Comparison of ENCODE assay signal across 10 cellular contexts in the genomic region with DNA sequence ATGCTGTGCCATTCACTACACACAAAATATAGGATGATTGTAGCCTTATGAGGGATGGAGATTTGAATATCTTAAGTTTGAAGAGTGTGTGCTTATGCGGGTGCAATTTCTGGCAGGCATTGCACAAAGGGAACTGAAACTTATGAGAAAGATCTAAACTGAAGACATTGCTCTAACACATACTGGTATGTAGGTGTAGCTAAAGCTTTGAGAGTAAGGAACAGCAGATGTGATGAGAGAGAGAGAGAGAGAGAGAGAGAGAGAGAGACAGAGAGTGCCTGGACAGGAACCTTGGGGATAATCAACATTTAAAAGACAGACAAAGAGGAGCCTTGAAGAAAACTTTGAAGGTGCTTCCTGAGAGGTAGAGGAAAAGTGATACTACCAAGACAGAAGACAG.
DNase-seq lines count a peak whose midpoint lies in the region; ATAC-seq and TF ChIP-seq lines count a peak whose summit lies in the region.
"Had no signal": no experiment of that assay in that cellular context is flagged by ENCODE, and none has a peak within 500 bp of the region (broad histone marks: within the 10 kb centered on the region; RNA-seq: fewer than 3 reads in every experiment).

No MANE protein-coding gene starts in this region.

- no peaks in the 10 kb centered on the region for H3K4me1 ChIP-seq in neural progenitor cell

- no peaks in the 10 kb centered on the region for H3K27me3 ChIP-seq in neural progenitor cell

- H3K36me3 Mint-ChIP-seq in memory B cell, result no peaks in the 10 kb centered on the region
- peaks cover 5% of the 10 kb centered on the region for H3K36me3 Mint-ChIP-seq in neural progenitor cell
- H3K36me3 Mint-ChIP-seq in chondrocyte (ENCODE audit: low read depth), result no peaks in the 10 kb centered on the region
- H3K36me3 Mint-ChIP-seq: brain had no signal

- H3K4me1 Mint-ChIP-seq in memory B cell (peaks cover 8% of the 10 kb centered on the region), neural progenitor cell (no peaks in the 10 kb centered on the region), chondrocyte (ENCODE audit: low read depth) (peaks cover 13% of the 10 kb centered on the region)
- H3K4me1 Mint-ChIP-seq: brain had no signal

- no peak overlapping the region for H3K4me2 ChIP-seq in neural progenitor cell
- H3K4me2 ChIP-seq: SK-N-SH had no signal

- H4K20me1 ChIP-seq in neural progenitor cell (ENCODE audit: low read depth), result no peaks in the 10 kb centered on the region

- TF ChIP-seq CTCF in neural progenitor cell (IDR thresholded peaks at IDR 0.05) (no peak), chondrocyte (IDR thresholded peaks at IDR 0.05) (no peak)

- H3K27ac Mint-ChIP-seq in memory B cell (no peak overlapping the region), neural progenitor cell (no peak overlapping the region), chondrocyte (ENCODE audit: unreplicated experiment) (no peak overlapping the region)

- no peaks in the 10 kb centered on the region for H3K36me3 ChIP-seq in neural progenitor cell

- H3K4me3 Mint-ChIP-seq in memory B cell, result no peak overlapping the region
- no peak overlapping the region for H3K4me3 Mint-ChIP-seq in neural progenitor cell
- H3K4me3 Mint-ChIP-seq in chondrocyte (ENCODE audit: unreplicated experiment), result no peak overlapping the region
- H3K4me3 Mint-ChIP-seq: brain had no signal

- H3K9me3 Mint-ChIP-seq in memory B cell (no peaks in the 10 kb centered on the region), neural progenitor cell (peaks cover 41% of the 10 kb centered on the region), chondrocyte (ENCODE audit: low read depth) (peaks cover 4% of the 10 kb centered on the region)

- ATAC-seq in GM18909 (IDR thresholded peaks at IDR 0.05; ENCODE audit: poor library complexity, unreplicated experiment) (peak; percentile 99), GM21576 (IDR thresholded peaks at IDR 0.05; ENCODE audit: unreplicated experiment) (peak; percentile 100), HG03139 (IDR thresholded peaks at IDR 0.05; ENCODE audit: unreplicated experiment) (peak; percentile 94), memory B cell (ENCODE audit: low read depth) (peak; percentile 21)

- no peaks in the 10 kb centered on the region for H3K79me2 ChIP-seq in neural progenitor cell (ENCODE audit: low read depth)

- H3K9me3 ChIP-seq in neural progenitor cell (ENCODE audit: low read depth), result no peaks in the 10 kb centered on the region
- H3K9me3 ChIP-seq: SK-N-SH had no signal

- H3F3A ChIP-seq in neural progenitor cell (ENCODE audit: low read depth), result no peaks in the 10 kb centered on the region

- DNase-seq in memory B cell (ENCODE audit: low spot score in 2 of 2) (no peak), neural progenitor cell (ENCODE audit: low spot score) (no peak), RPMI8226 (no peak), chondrocyte (ENCODE audit: low spot score) (no peak)
- DNase-seq: NCI-H187, SK-N-SH had no signal

- no peak overlapping the region for H3K4me3 ChIP-seq in neural progenitor cell

- no peak overlapping the region for H3K27ac ChIP-seq in neural progenitor cell

- no peak overlapping the region for H3K9ac ChIP-seq in neural progenitor cell
- H3K9ac ChIP-seq: SK-N-SH had no signal

- H3K27me3 Mint-ChIP-seq in memory B cell (peaks cover 3% of the 10 kb centered on the region), neural progenitor cell (ENCODE audit: insufficient read depth, low read depth) (peaks cover 3% of the 10 kb centered on the region), chondrocyte (ENCODE audit: low read depth) (no peaks in the 10 kb centered on the region)

- H2AFZ ChIP-seq in neural progenitor cell (replicated peaks), result no peak overlapping the region

Comparison
In these comparisons a context has a peak if more than half of its experiments do, and no peak if none do; other contexts are left out.
1. ATAC-seq: peak in every context shown above with its lines; median percentile 100 in GM21576; 99 in GM18909; 94 in HG03139; 21 in memory B cell.